Comparison of ENCODE assay signal across 19 cellular contexts in genomic region chrX:134244043-134244442, GRCh38.
A peak's percentile ranks its signal among the peaks of the same experiment; 100 is the strongest.
DNase-seq lines count a peak whose midpoint lies in the region; ATAC-seq and TF ChIP-seq lines count a peak whose summit lies in the region.
"Had no signal": no experiment of that assay in that cellular context is flagged by ENCODE, and none has a peak within 500 bp of the region (broad histone marks: within the 10 kb centered on the region; RNA-seq: fewer than 3 reads in every experiment).

No MANE protein-coding gene starts in this region.

- peak; percentile 2 for DNase-seq in EH (ENCODE audit: low read depth)
- peak; percentile 31 for DNase-seq in NCI-H226
- DNase-seq in dedifferentiated amniotic fluid mesenchymal stem cell (ENCODE audit: extremely low spot score): peak; percentile 20
- DNase-seq in NOMO-1 treated with DMSO at 0.1 percent for 48 hours (lab: John Stamatoyannopoulos, UW; ENCODE audit: unreplicated experiment): no peak
- DNase-seq: activated CD4-positive, alpha-beta T cell treated with anti-CD3 and anti-CD28 coated beads, Interleukin-2, amount 10 ng/mL, durations not matched to agents 24 days and 14 days; body of pancreas; CD4-positive, CD25-positive, alpha-beta regulatory T cell; hippocampal formation; mucosa of descending colon; NCI-H1092 treated with DMSO at 0.1 percent for 48 hours; NCI-H748 treated with DMSO at 0.1 percent for 48 hours; sigmoid colon; stimulated activated CD4-positive, alpha-beta T cell treated with anti-CD3 and anti-CD28 coated beads, Interleukin-4, amount 100 ng/mL, for 1 hour; substantia nigra had no signal

- TF ChIP-seq CTCF in nephron (IDR thresholded peaks at IDR 0.05; ENCODE audit: unreplicated experiment in 3 of 3): no peak

- H3K36me3 Mint-ChIP-seq in nephron (ENCODE audit: low read depth): peaks cover 9% of the 10 kb centered on the region
- H3K36me3 Mint-ChIP-seq: CD4-positive, CD25-positive, alpha-beta regulatory T cell had no signal

- no peak overlapping the region for H3K4me3 Mint-ChIP-seq in nephron
- H3K4me3 Mint-ChIP-seq: activated CD4-positive, alpha-beta T cell treated with anti-CD3 and anti-CD28 coated beads, Interleukin-2, amount 10 ng/mL, durations not matched to agents 24 days and 14 days; CD4-positive, CD25-positive, alpha-beta regulatory T cell had no signal

- peaks cover 15% of the 10 kb centered on the region for H3K4me1 Mint-ChIP-seq in nephron
- H3K4me1 Mint-ChIP-seq: CD4-positive, CD25-positive, alpha-beta regulatory T cell had no signal

- no peaks in the 10 kb centered on the region for H3K9me3 Mint-ChIP-seq in nephron
- H3K9me3 Mint-ChIP-seq: activated CD4-positive, alpha-beta T cell treated with anti-CD3 and anti-CD28 coated beads, Interleukin-2, amount 10 ng/mL, durations not matched to agents 24 days and 14 days had no signal

- ATAC-seq in HG03025 (IDR thresholded peaks at IDR 0.05; ENCODE audit: low FRiP score, unreplicated experiment) (no peak), GM18511 (IDR thresholded peaks at IDR 0.05; ENCODE audit: unreplicated experiment) (no peak), GM19351 (IDR thresholded peaks at IDR 0.05; ENCODE audit: unreplicated experiment) (no peak)
- ATAC-seq: body of pancreas, K562, mucosa of descending colon had no signal

- H3K27me3 Mint-ChIP-seq in nephron (ENCODE audit: low read depth): no peaks in the 10 kb centered on the region

- peak overlapping the region; percentile 17 to 25 (median 22) for H3K27ac Mint-ChIP-seq in nephron
- H3K27ac Mint-ChIP-seq: activated CD4-positive, alpha-beta T cell treated with anti-CD3 and anti-CD28 coated beads, Interleukin-2, amount 10 ng/mL, durations not matched to agents 24 days and 14 days had no signal
